Comparison of ENCODE assay signal across 17 cellular contexts in the genomic region with DNA sequence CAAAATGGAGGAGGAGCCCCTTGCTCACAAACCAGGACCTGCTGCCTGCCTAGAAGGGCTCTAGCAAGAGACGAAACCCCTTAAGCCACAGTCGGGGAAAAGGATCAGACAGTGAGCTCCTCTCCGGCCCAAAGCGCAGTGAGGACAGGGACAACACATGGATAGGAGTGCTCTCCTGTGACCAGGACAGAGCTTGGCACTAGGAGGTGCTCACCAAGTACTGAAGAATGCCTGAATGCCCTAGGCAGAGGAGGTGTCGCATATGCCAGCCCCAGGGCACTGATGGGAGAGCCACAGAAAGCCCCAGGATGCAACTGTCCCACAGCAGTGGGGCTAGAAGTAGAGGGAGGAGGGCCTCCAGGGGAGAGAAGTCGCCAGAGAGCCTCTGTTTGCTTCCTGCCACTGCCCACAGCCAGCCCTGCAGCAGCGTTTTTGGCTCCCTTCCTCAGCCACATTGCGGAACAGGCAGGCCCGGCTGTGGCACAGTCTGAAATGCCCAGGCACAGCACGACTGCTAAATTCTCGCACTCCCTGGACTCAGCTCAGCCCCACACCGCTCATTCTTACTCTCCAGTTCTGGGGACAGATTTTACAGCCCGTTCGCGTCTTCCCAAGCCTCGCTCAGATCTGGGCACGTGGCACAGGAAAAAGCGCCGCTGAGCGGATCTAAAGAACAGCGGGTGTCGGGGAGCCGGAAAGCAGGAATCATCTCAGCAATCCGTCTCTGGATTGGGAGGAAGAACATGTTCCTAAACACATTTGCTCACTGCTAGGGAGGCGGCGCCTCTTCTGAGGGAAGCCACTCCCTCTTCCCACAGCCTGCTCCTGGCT.
DNase-seq lines count a peak whose midpoint lies in the region; ATAC-seq and TF ChIP-seq lines count a peak whose summit lies in the region.
"Had no signal": no experiment of that assay in that cellular context is flagged by ENCODE, and none has a peak within 500 bp of the region (broad histone marks: within the 10 kb centered on the region; RNA-seq: fewer than 3 reads in every experiment).

No MANE protein-coding gene starts in this region.

- H3K27ac Mint-ChIP-seq in T-helper 17 cell, result no peak overlapping the region
- H3K27ac Mint-ChIP-seq: T-helper 1 cell treated with Interleukin-12 subunit alpha and Interleukin-12 subunit beta and Interleukin-4 antibody, amounts not matched to agents 30 μg/mL and 1 μg/mL, for 36 hours had no signal

- H3K4me1 ChIP-seq in ascending aorta, result no peaks in the 10 kb centered on the region
- H3K4me1 ChIP-seq: pancreas had no signal

- no peaks in the 10 kb centered on the region for H3K27me3 Mint-ChIP-seq in T-helper 17 cell

- no peaks in the 10 kb centered on the region for H3K9me3 ChIP-seq in T-helper 17 cell (ENCODE audit: control insufficient read depth, low read length, poor library complexity, severe bottlenecking)
- no peaks in the 10 kb centered on the region for H3K9me3 ChIP-seq in ascending aorta
- H3K9me3 ChIP-seq: pancreas had no signal

- H3K36me3 ChIP-seq in ascending aorta, result no peaks in the 10 kb centered on the region
- H3K36me3 ChIP-seq: pancreas had no signal

- DNase-seq in Daoy (ENCODE audit: low read depth) (peak; percentile 55), T-helper 17 cell (no peak), hypothalamus (lab: John Stamatoyannopoulos, UW) (peak in 45 of 51 donors; percentile 9 to 80 (median 49)), putamen (ENCODE audit: low spot score) (peak; percentile 48), ascending aorta (ENCODE audit: low spot score in 2 of 2) (no peak), dedifferentiated amniotic fluid mesenchymal stem cell (ENCODE audit: extremely low spot score) (no peak), COR-L47 (lab: John Stamatoyannopoulos, UW) (no peak)
- DNase-seq: activated CD4-positive, alpha-beta T cell treated with anti-CD3 and anti-CD28 coated beads, Interleukin-2, amount 50 U/mL, for 4 hours; activated naive CD4-positive, alpha-beta T cell treated with Interleukin-2 at 50 U/mL for 16 hours; cortex of kidney; NCI-H2171; OCI-M1; stimulated activated CD4-positive, alpha-beta T cell treated with anti-CD3 and anti-CD28 coated beads, Interleukin-2, amount 100 ng/mL, for 48 hours; stimulated activated naive CD4-positive, alpha-beta T cell had no signal

- ATAC-seq in T-helper 17 cell (peak; percentile 10), HG02938 (IDR thresholded peaks at IDR 0.05; ENCODE audit: unreplicated experiment) (no peak)

- no peak overlapping the region for H3K4me3 Mint-ChIP-seq in T-helper 17 cell
- H3K4me3 Mint-ChIP-seq: T-helper 1 cell treated with Interleukin-12 subunit alpha and Interleukin-12 subunit beta and Interleukin-4 antibody, amounts not matched to agents 30 μg/mL and 1 μg/mL, for 36 hours had no signal

- no peak for TF ChIP-seq CTCF in ascending aorta (IDR thresholded peaks at IDR 0.05)

- intact Hi-C loops in ascending aorta (cut with DNase I), result no loop called here

- H3K27ac ChIP-seq in ascending aorta, result no peak overlapping the region
- H3K27ac ChIP-seq: pancreas had no signal

- H3K4me3 ChIP-seq in ascending aorta, result peak overlapping the region in 1 of 2 donors; percentile 42
- H3K4me3 ChIP-seq: pancreas had no signal

- H3K4me1 Mint-ChIP-seq in T-helper 17 cell, result no peaks in the 10 kb centered on the region

- no peaks in the 10 kb centered on the region for H3K36me3 Mint-ChIP-seq in T-helper 17 cell (ENCODE audit: low read depth)

- H3K27me3 ChIP-seq in ascending aorta, result no peaks in the 10 kb centered on the region
- H3K27me3 ChIP-seq: pancreas had no signal

Comparison
In these comparisons a context has a peak if more than half of its experiments do, and no peak if none do; other contexts are left out.
1. DNase-seq: peak in Daoy (single experiment), hypothalamus (45 of 51) and putamen (single experiment); none in T-helper 17 cell (0 of 3), ascending aorta (0 of 2), dedifferentiated amniotic fluid mesenchymal stem cell (single experiment) and COR-L47 (single experiment).